14 cellular contexts compared by ENCODE assay signal in genomic region chr1:150164769-150165168, GRCh38. TPM values are rescaled to one million over a fixed set of nuclear protein-coding genes. Genes with fewer than 3 reads are reported as not detected.
DNase-seq lines count a peak whose midpoint lies in the region; ATAC-seq and TF ChIP-seq lines count a peak whose summit lies in the region.
"Had no signal": no experiment of that assay in that cellular context is flagged by ENCODE, and none has a peak within 500 bp of the region (broad histone marks: within the 10 kb centered on the region; RNA-seq: fewer than 3 reads in every experiment).

No MANE protein-coding gene starts in this region.

- no peaks in the 10 kb centered on the region for H3K9me3 ChIP-seq in CD8-positive, alpha-beta memory T cell (ENCODE audit: low read length)
- H3K9me3 ChIP-seq in MM.1S (replicated peaks; ENCODE audit: insufficient read depth, low read length) (no peaks in the 10 kb centered on the region), gastroesophageal sphincter (no peaks in the 10 kb centered on the region), gastrocnemius medialis (no peaks in the 10 kb centered on the region)
- H3K9me3 ChIP-seq: prostate gland had no signal

- TF ChIP-seq EP300 in gastroesophageal sphincter (IDR thresholded peaks at IDR 0.05), result no peak

- no peaks in the 10 kb centered on the region for H3K9me3 Mint-ChIP-seq in CD8-positive, alpha-beta memory T cell
- H3K9me3 Mint-ChIP-seq: T-helper 1 cell treated with Interleukin-12 subunit alpha and Interleukin-12 subunit beta and Interleukin-4 antibody, amounts not matched to agents 30 μg/mL and 1 μg/mL, for 36 hours had no signal

- POLR2A ChIA-PET in CD8-positive, alpha-beta memory T cell (lab: Charles Lee), result interaction anchor here (1.4 kb wide), 1 partner anchor 9 kb away, joined by 3 read pairs; no protein-coding TSS in a partner anchor

- no peak for TF ChIP-seq POLR2A in gastroesophageal sphincter (IDR thresholded peaks at IDR 0.05)
- TF ChIP-seq POLR2A in gastrocnemius medialis (IDR thresholded peaks at IDR 0.05), result no peak

- TF ChIP-seq CTCF in MM.1S (IDR thresholded peaks at IDR 0.05; ENCODE audit: low read length) (no peak), gastroesophageal sphincter (IDR thresholded peaks at IDR 0.05) (no peak), gastrocnemius medialis (IDR thresholded peaks at IDR 0.05 in 4 of 5, conservative IDR thresholded peaks at IDR 0.05 in 1 of 5) (no peak), foreskin fibroblast (IDR thresholded peaks at IDR 0.05; ENCODE audit: low read depth, low read length) (no peak)

- H3K36me3 Mint-ChIP-seq in CD8-positive, alpha-beta memory T cell, result peaks cover 0 to 5% (median 0%) of the 10 kb centered on the region in 3 donors

- peaks cover 40% of the 10 kb centered on the region for H3K4me1 ChIP-seq in CD8-positive, alpha-beta memory T cell (ENCODE audit: insufficient read depth, low read length)
- H3K4me1 ChIP-seq in MM.1S (ENCODE audit: low read length) (peaks cover 55% of the 10 kb centered on the region), gastroesophageal sphincter (peaks cover 9 to 69% (median 24%) of the 10 kb centered on the region in 3 donors), gastrocnemius medialis (peaks cover 18 to 30% of the 10 kb centered on the region in 2 donors)
- H3K4me1 ChIP-seq: prostate gland had no signal

- peaks cover 20 to 41% (median 28%) of the 10 kb centered on the region in 3 donors for H3K4me1 Mint-ChIP-seq in CD8-positive, alpha-beta memory T cell

- H3K36me3 ChIP-seq in CD8-positive, alpha-beta memory T cell (ENCODE audit: insufficient read depth, low read length), result no peaks in the 10 kb centered on the region
- H3K36me3 ChIP-seq in MM.1S (replicated peaks; ENCODE audit: insufficient read depth, low read length), result no peaks in the 10 kb centered on the region
- H3K36me3 ChIP-seq in gastroesophageal sphincter, result peaks cover 0 to 5% of the 10 kb centered on the region in 2 donors
- H3K36me3 ChIP-seq in gastrocnemius medialis, result peaks cover 0 to 3% of the 10 kb centered on the region in 2 donors
- H3K36me3 ChIP-seq: prostate gland had no signal

- no peaks in the 10 kb centered on the region for H4K20me1 ChIP-seq in MM.1S (ENCODE audit: insufficient read depth, low read length)

- in situ Hi-C loops in gastrocnemius medialis (cut with MboI; ENCODE audit: low sequenced_read_pairs in 4 of 4), result loop anchor here in 3 of 4 donors (5.0 kb wide), 2 partner anchors 87 to 92 kb away; no protein-coding TSS in a partner anchor

- no peak for ATAC-seq in gastroesophageal sphincter
- no peak for ATAC-seq in gastrocnemius medialis

- H3K27me3 ChIP-seq in CD8-positive, alpha-beta memory T cell (ENCODE audit: insufficient read depth, low read length, poor library complexity, severe bottlenecking), result no peaks in the 10 kb centered on the region
- no peaks in the 10 kb centered on the region for H3K27me3 ChIP-seq in MM.1S (replicated peaks; ENCODE audit: insufficient read depth, low read length)
- H3K27me3 ChIP-seq in gastroesophageal sphincter, result no peaks in the 10 kb centered on the region
- H3K27me3 ChIP-seq in gastrocnemius medialis, result no peaks in the 10 kb centered on the region

- 33 to 78% methylated on average over 1 to 5 of the region's 5 CpGs for WGBS in gastroesophageal sphincter (ENCODE audit: low coverage in 1 of 2), 2 donors

- no peaks in the 10 kb centered on the region for H3K79me2 ChIP-seq in MM.1S (ENCODE audit: low read length)

- no peaks in the 10 kb centered on the region for H3K9me2 ChIP-seq in MM.1S (replicated peaks; ENCODE audit: insufficient read depth, low read length)

- DNase-seq in CD8-positive, alpha-beta memory T cell, result no peak
- no peak for DNase-seq in MM.1S
- no peak for DNase-seq in gastrocnemius medialis
- no peak for DNase-seq in anterior cingulate cortex (lab: John Stamatoyannopoulos, UW)
- DNase-seq in stimulated activated CD4-positive, alpha-beta T cell treated with anti-CD3 and anti-CD28 coated beads, Interleukin-4, amount 100 ng/mL, for 24 hours, result no peak
- DNase-seq in foreskin fibroblast, result no peak
- no peak for DNase-seq in activated CD4-positive, CD25-positive, alpha-beta regulatory T cell (lab: John Stamatoyannopoulos, UW)
- DNase-seq: activated CD4-positive, alpha-beta T cell treated with anti-CD3 and anti-CD28 coated beads, Interleukin-2, amount 50 U/mL, for 4 hours; activated gamma-delta T cell treated with Interleukin-2 at 50 U/mL for 16 hours; cortex of kidney; NCI-H146 had no signal

- peaks cover 38% of the 10 kb centered on the region for H3F3A ChIP-seq in MM.1S (ENCODE audit: insufficient read depth, low read length)

- intact Hi-C loops in gastrocnemius medialis (cut with DNase I; ENCODE audit: low total_unique reads), result loop anchor here (5.0 kb wide), 1 partner anchor 72 kb away; no protein-coding TSS in a partner anchor

- H3K9ac ChIP-seq in MM.1S (ENCODE audit: low read length), result no peak overlapping the region

- H3K4me3 ChIP-seq in CD8-positive, alpha-beta memory T cell (ENCODE audit: low read length), result no peak overlapping the region
- no peak overlapping the region for H3K4me3 ChIP-seq in MM.1S (ENCODE audit: low read length)
- no peak overlapping the region for H3K4me3 ChIP-seq in gastroesophageal sphincter
- H3K4me3 ChIP-seq in gastrocnemius medialis, result no peak overlapping the region
- H3K4me3 ChIP-seq in foreskin fibroblast (ENCODE audit: low read depth in 1 of 2, low read length in 2 of 2), result no peak overlapping the region
- H3K4me3 ChIP-seq: prostate gland had no signal

- CTCF ChIA-PET in CD8-positive, alpha-beta memory T cell (lab: Charles Lee), result interaction anchor here (1.0 to 14.9 kb wide), 8 partner anchors 8 to 236 kb away, joined by 3 to 150 read pairs (median 8); partner anchors contain the start of gene VPS45

- no peak overlapping the region for H3K4me3 Mint-ChIP-seq in CD8-positive, alpha-beta memory T cell
- H3K4me3 Mint-ChIP-seq: T-helper 1 cell treated with Interleukin-12 subunit alpha and Interleukin-12 subunit beta and Interleukin-4 antibody, amounts not matched to agents 30 μg/mL and 1 μg/mL, for 36 hours had no signal

- H3K4me2 ChIP-seq in MM.1S (ENCODE audit: low read depth, low read length), result peak overlapping the region; percentile 51; the same call in 1 of the 2 replicates

- H2AFZ ChIP-seq in MM.1S (ENCODE audit: low read length), result no peak overlapping the region

- H3K27ac Mint-ChIP-seq in CD8-positive, alpha-beta memory T cell, result no peak overlapping the region
- H3K27ac Mint-ChIP-seq: T-helper 1 cell treated with Interleukin-12 subunit alpha and Interleukin-12 subunit beta and Interleukin-4 antibody, amounts not matched to agents 30 μg/mL and 1 μg/mL, for 36 hours had no signal

- peaks cover 0 to 1% of the 10 kb centered on the region in 2 donors for H3K27me3 Mint-ChIP-seq in CD8-positive, alpha-beta memory T cell

- peak overlapping the region; percentile 3 for H3K27ac ChIP-seq in CD8-positive, alpha-beta memory T cell (ENCODE audit: low read depth, low read length)
- H3K27ac ChIP-seq in MM.1S (ENCODE audit: low read length) (peak overlapping the region; percentile 55; the same call in 1 of the 2 replicates), gastroesophageal sphincter (peak overlapping the region; percentile 97 to 99 (median 98)), gastrocnemius medialis (peak overlapping the region; percentile 79 to 93 (median 83))

RNA-seq across cellular contexts. Expression of gene PLEKHO1, which starts 15.1 kb away (rescaled TPM):
- 10 to 100 TPM; 44.9 to 47.2 TPM for total RNA-seq in CD8-positive, alpha-beta memory T cell
- polyA plus RNA-seq in CD8-positive, alpha-beta memory T cell, result 47.3 TPM
- total RNA-seq in gastroesophageal sphincter, result 100 to 1,000 TPM; 217 to 358 (median 228) TPM
- 10 to 100 TPM; 24.3 to 57.7 (median 40.4) TPM for total RNA-seq in gastrocnemius medialis

Comparison
In these comparisons a context has a peak if more than half of its experiments do, and no peak if none do; other contexts are left out.
1. H3K27ac ChIP-seq: peak in every context shown above with its lines; median percentile 98 in gastroesophageal sphincter; 83 in gastrocnemius medialis; 55 in MM.1S; 3 in CD8-positive, alpha-beta memory T cell.